ENCODE assay signal across 9 cellular contexts in the genomic region with DNA sequence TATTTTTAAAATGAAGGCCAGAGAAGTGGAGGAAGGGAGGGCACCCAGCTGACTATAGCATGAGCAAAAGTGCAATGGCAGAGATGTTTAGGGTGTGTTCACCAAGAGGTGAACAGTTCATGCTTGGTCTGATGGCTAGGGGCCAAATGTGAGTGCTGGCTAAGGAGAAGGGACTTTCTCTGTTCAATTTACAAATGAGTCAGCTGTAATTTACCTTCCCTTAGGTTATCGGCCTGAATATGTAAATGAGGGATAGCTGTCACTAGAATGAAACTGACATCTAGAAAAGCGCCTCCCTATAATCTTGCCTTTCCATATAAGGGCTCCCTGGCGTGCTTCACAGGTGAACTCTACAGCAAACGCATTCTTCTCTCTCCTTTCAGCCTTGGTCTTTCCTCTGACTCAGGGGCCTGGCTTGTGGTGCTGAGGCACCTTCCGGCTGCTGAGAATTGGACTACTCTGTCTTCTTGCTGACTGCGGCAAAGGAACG.
DNase-seq lines count a peak whose midpoint lies in the region; ATAC-seq and TF ChIP-seq lines count a peak whose summit lies in the region.
"Had no signal": no experiment of that assay in that cellular context is flagged by ENCODE, and none has a peak within 500 bp of the region (broad histone marks: within the 10 kb centered on the region; RNA-seq: fewer than 3 reads in every experiment).

No MANE protein-coding gene starts in this region.

- TF ChIP-seq POLR2A in esophagus squamous epithelium (IDR thresholded peaks at IDR 0.05): no peak

- TF ChIP-seq CTCF in OCI-LY1 (IDR thresholded peaks at IDR 0.05; ENCODE audit: low read length) (no peak), esophagus squamous epithelium (IDR thresholded peaks at IDR 0.05) (no peak)

- no peaks in the 10 kb centered on the region for H4K20me1 ChIP-seq in OCI-LY1 (ENCODE audit: insufficient read depth, low read length)

- H3K79me1 ChIP-seq in mesenchymal stem cell (replicated peaks; ENCODE audit: low read length, poor library complexity, severe bottlenecking): no peaks in the 10 kb centered on the region

- ATAC-seq in GM18508 (IDR thresholded peaks at IDR 0.05; ENCODE audit: insufficient read depth, unreplicated experiment): peak; percentile 94
- ATAC-seq in HG02588 (IDR thresholded peaks at IDR 0.05; ENCODE audit: unreplicated experiment): peak; percentile 92

- intact Hi-C loops in esophagus squamous epithelium (cut with DNase I): no loop called here

- no peak overlapping the region for H3K4ac ChIP-seq in mesenchymal stem cell (ENCODE audit: low read depth in 1 of 2, low read length in 2 of 2)

- H3K4me3 ChIP-seq in OCI-LY1 (ENCODE audit: low read depth, low read length, poor library complexity, severe bottlenecking): no peak overlapping the region
- no peak overlapping the region for H3K4me3 ChIP-seq in esophagus squamous epithelium
- no peak overlapping the region for H3K4me3 ChIP-seq in mesenchymal stem cell (ENCODE audit: insufficient read depth in 1 of 2, low read depth in 1 of 2, low read length in 2 of 2)

- H3K4me1 ChIP-seq in OCI-LY1 (ENCODE audit: insufficient read depth, low read length, severe bottlenecking) (peaks cover 54% of the 10 kb centered on the region), esophagus squamous epithelium (peaks cover 0 to 23% (median 3%) of the 10 kb centered on the region in 3 donors), mesenchymal stem cell (ENCODE audit: control insufficient read depth, insufficient read depth, low read depth, low read length) (no peaks in the 10 kb centered on the region)

- no peak overlapping the region for H2BK15ac ChIP-seq in mesenchymal stem cell (ENCODE audit: low read depth, poor library complexity, severe bottlenecking)

- no peaks in the 10 kb centered on the region for H3K36me3 ChIP-seq in OCI-LY1 (ENCODE audit: insufficient read depth, low read length)
- H3K36me3 ChIP-seq in esophagus squamous epithelium: no peaks in the 10 kb centered on the region
- no peaks in the 10 kb centered on the region for H3K36me3 ChIP-seq in mesenchymal stem cell (ENCODE audit: control insufficient read depth in 1 of 2, insufficient read depth in 2 of 2, low read depth in 1 of 2, low read length in 2 of 2)

- H3K14ac ChIP-seq in mesenchymal stem cell (ENCODE audit: low read length in 2 of 2): no peak overlapping the region

- no peak overlapping the region; the same call in 1 of the 2 replicates for H3K9ac ChIP-seq in OCI-LY1 (ENCODE audit: low read length)
- no peak overlapping the region for H3K9ac ChIP-seq in mesenchymal stem cell (ENCODE audit: low read length)

- no peak overlapping the region for H2BK120ac ChIP-seq in mesenchymal stem cell (ENCODE audit: low read depth, low read length)

- H3K79me2 ChIP-seq in OCI-LY1 (ENCODE audit: insufficient read depth, low read length): no peaks in the 10 kb centered on the region

- H3F3A ChIP-seq in OCI-LY1 (ENCODE audit: insufficient read depth, low read length): peaks cover 10% of the 10 kb centered on the region; the same call in 1 of the 2 replicates

- H2AFZ ChIP-seq in OCI-LY1 (ENCODE audit: low read length) (no peak overlapping the region), mesenchymal stem cell (ENCODE audit: low read depth, low read length) (no peak overlapping the region)

- no peak overlapping the region for H4K91ac ChIP-seq in mesenchymal stem cell (ENCODE audit: low read length)

- H4K8ac ChIP-seq in mesenchymal stem cell (ENCODE audit: low read length): no peak overlapping the region

- H3K27me3 ChIP-seq in OCI-LY1 (ENCODE audit: insufficient read depth, low read length): no peaks in the 10 kb centered on the region
- peaks cover 0 to 8% (median 0%) of the 10 kb centered on the region in 4 donors for H3K27me3 ChIP-seq in esophagus squamous epithelium
- H3K27me3 ChIP-seq in mesenchymal stem cell (ENCODE audit: control insufficient read depth in 1 of 2, insufficient read depth in 1 of 2, low read length in 2 of 2): no peaks in the 10 kb centered on the region

- peak overlapping the region; percentile 25 for H3K4me2 ChIP-seq in OCI-LY1 (ENCODE audit: low read length)
- no peak overlapping the region for H3K4me2 ChIP-seq in mesenchymal stem cell (ENCODE audit: low read length, poor library complexity, severe bottlenecking)

- no peak overlapping the region for H3K18ac ChIP-seq in mesenchymal stem cell (ENCODE audit: low read depth in 1 of 2, low read length in 2 of 2)

- WGBS in esophagus squamous epithelium, 2 donors: 18 to 60% methylated on average over 7 of the region's 7 CpGs
- WGBS in mesenchymal stem cell: 77% methylated on average over 5 of the region's 7 CpGs

- peak; percentile 44 for DNase-seq in amniotic epithelial cell (ENCODE audit: low read depth)
- DNase-seq in stimulated activated CD8-positive, alpha-beta memory T cell treated with anti-CD3 and anti-CD28 coated beads, Interleukin-7, amount 100 ng/mL, for 4 hours (ENCODE audit: low read depth in 2 of 2): peak; percentile 39 to 48
- DNase-seq in NK-92 (lab: John Stamatoyannopoulos, UW; ENCODE audit: unreplicated experiment): no peak
- no peak for DNase-seq in esophagus squamous epithelium (lab: John Stamatoyannopoulos, UW)
- no peak for DNase-seq in mesenchymal stem cell

- peak overlapping the region; percentile 82 for H3K27ac ChIP-seq in OCI-LY1 (ENCODE audit: low read depth, low read length, poor library complexity, severe bottlenecking)
- H3K27ac ChIP-seq in esophagus squamous epithelium: peak overlapping the region in 1 of 4 donors; percentile 34
- H3K27ac ChIP-seq in mesenchymal stem cell (ENCODE audit: low read length, poor library complexity, severe bottlenecking): no peak overlapping the region
- H3K27ac ChIP-seq: HL-60 had no signal

- H2AK5ac ChIP-seq in mesenchymal stem cell (ENCODE audit: low read length, severe bottlenecking): no peak overlapping the region

- no peak overlapping the region for H3K23ac ChIP-seq in mesenchymal stem cell (ENCODE audit: low read length in 2 of 2)

- H2BK5ac ChIP-seq in mesenchymal stem cell (ENCODE audit: low read depth, low read length, poor library complexity, severe bottlenecking): no peak overlapping the region

- no peak overlapping the region for H2BK12ac ChIP-seq in mesenchymal stem cell (ENCODE audit: low read length in 2 of 2)

- H3K9me3 ChIP-seq in OCI-LY1 (ENCODE audit: low read length): peaks cover 8% of the 10 kb centered on the region; the same call in 1 of the 2 replicates
- H3K9me3 ChIP-seq in esophagus squamous epithelium: no peaks in the 10 kb centered on the region
- no peaks in the 10 kb centered on the region for H3K9me3 ChIP-seq in mesenchymal stem cell (ENCODE audit: control insufficient read depth, low read length)

- H3K9me2 ChIP-seq in OCI-LY1 (ENCODE audit: low read depth, low read length): no peaks in the 10 kb centered on the region

Comparison
In these comparisons a context has a peak if more than half of its experiments do, and no peak if none do; other contexts are left out.
1. DNase-seq: peak in amniotic epithelial cell (single experiment) and stimulated activated CD8-positive, alpha-beta memory T cell treated with anti-CD3 and anti-CD28 coated beads, Interleukin-7, amount 100 ng/mL, for 4 hours (2 of 2); none in NK-92 (single experiment), esophagus squamous epithelium (single experiment) and mesenchymal stem cell (single experiment).